Comparison of ENCODE assay signal across 2 cellular contexts in the genomic region with DNA sequence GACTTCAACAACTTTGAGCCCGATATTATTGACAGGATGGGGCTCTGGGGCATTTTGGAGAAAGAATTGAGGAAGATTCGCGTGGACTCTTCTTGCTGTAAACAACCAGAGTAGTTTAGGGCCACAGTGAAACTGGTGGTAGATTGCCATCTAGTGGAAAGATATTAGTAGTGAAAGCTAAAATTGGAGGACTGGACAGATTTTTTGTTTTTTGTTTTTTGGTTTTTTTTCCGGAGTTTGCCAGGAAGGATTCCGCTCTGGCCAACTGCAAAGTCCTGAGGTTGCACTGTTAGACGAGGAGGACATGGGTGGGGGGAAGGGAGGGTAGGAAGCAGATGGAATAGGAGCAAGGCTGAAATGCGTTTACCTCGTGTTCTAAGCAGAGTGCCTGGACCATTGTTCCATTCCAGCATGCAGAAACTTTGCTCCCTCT.
TF ChIP-seq lines count a peak whose summit lies in the region.

No MANE protein-coding gene starts in this region.

TF ChIP-seq in GM23338, 12 proteins besides CTCF, POLR2A, EP300 and RAD21:
- no peak for TF ChIP-seq STAT1 (IDR thresholded peaks at IDR 0.05; ENCODE audit: unreplicated experiment)
- TF ChIP-seq CREB1 (CRISPR knock-in tag; IDR thresholded peaks at IDR 0.05; ENCODE audit: low read depth) = no peak
- TF ChIP-seq, protein P1, sequence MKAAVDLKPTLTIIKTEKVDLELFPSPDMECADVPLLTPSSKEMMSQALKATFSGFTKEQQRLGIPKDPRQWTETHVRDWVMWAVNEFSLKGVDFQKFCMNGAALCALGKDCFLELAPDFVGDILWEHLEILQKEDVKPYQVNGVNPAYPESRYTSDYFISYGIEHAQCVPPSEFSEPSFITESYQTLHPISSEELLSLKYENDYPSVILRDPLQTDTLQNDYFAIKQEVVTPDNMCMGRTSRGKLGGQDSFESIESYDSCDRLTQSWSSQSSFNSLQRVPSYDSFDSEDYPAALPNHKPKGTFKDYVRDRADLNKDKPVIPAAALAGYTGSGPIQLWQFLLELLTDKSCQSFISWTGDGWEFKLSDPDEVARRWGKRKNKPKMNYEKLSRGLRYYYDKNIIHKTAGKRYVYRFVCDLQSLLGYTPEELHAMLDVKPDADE (IDR thresholded peaks at IDR 0.05) = no peak
- no peak for TF ChIP-seq NANOG (IDR thresholded peaks at IDR 0.05; ENCODE audit: borderline replicate concordance)
- no peak for TF ChIP-seq EZH2phosphoT487 (IDR thresholded peaks at IDR 0.05; ENCODE audit: unreplicated experiment)
- TF ChIP-seq, protein P2, sequence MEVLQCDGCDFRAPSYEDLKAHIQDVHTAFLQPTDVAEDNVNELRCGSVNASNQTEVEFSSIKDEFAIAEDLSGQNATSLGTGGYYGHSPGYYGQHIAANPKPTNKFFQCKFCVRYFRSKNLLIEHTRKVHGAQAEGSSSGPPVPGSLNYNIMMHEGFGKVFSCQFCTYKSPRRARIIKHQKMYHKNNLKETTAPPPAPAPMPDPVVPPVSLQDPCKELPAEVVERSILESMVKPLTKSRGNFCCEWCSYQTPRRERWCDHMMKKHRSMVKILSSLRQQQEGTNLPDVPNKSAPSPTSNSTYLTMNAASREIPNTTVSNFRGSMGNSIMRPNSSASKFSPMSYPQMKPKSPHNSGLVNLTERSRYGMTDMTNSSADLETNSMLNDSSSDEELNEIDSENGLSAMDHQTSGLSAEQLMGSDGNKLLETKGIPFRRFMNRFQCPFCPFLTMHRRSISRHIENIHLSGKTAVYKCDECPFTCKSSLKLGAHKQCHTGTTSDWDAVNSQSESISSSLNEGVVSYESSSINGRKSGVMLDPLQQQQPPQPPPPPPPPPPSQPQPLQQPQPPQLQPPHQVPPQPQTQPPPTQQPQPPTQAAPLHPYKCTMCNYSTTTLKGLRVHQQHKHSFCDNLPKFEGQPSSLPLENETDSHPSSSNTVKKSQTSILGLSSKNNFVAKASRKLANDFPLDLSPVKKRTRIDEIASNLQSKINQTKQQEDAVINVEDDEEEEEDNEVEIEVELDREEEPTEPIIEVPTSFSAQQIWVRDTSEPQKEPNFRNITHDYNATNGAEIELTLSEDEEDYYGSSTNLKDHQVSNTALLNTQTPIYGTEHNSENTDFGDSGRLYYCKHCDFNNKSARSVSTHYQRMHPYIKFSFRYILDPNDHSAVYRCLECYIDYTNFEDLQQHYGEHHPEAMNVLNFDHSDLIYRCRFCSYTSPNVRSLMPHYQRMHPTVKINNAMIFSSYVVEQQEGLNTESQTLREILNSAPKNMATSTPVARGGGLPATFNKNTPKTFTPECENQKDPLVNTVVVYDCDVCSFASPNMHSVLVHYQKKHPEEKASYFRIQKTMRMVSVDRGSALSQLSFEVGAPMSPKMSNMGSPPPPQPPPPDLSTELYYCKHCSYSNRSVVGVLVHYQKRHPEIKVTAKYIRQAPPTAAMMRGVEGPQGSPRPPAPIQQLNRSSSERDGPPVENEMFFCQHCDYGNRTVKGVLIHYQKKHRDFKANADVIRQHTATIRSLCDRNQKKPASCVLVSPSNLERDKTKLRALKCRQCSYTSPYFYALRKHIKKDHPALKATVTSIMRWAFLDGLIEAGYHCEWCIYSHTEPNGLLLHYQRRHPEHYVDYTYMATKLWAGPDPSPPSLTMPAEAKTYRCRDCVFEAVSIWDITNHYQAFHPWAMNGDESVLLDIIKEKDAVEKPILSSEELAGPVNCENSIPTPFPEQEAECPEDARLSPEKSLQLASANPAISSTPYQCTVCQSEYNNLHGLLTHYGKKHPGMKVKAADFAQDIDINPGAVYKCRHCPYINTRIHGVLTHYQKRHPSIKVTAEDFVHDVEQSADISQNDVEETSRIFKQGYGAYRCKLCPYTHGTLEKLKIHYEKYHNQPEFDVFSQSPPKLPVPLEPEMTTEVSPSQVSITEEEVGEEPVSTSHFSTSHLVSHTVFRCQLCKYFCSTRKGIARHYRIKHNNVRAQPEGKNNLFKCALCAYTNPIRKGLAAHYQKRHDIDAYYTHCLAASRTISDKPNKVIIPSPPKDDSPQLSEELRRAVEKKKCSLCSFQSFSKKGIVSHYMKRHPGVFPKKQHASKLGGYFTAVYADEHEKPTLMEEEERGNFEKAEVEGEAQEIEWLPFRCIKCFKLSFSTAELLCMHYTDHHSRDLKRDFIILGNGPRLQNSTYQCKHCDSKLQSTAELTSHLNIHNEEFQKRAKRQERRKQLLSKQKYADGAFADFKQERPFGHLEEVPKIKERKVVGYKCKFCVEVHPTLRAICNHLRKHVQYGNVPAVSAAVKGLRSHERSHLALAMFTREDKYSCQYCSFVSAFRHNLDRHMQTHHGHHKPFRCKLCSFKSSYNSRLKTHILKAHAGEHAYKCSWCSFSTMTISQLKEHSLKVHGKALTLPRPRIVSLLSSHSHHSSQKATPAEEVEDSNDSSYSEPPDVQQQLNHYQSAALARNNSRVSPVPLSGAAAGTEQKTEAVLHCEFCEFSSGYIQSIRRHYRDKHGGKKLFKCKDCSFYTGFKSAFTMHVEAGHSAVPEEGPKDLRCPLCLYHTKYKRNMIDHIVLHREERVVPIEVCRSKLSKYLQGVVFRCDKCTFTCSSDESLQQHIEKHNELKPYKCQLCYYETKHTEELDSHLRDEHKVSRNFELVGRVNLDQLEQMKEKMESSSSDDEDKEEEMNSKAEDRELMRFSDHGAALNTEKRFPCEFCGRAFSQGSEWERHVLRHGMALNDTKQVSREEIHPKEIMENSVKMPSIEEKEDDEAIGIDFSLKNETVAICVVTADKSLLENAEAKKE (CRISPR knock-in tag; IDR thresholded peaks at IDR 0.05) = no peak
- TF ChIP-seq, protein P3, sequence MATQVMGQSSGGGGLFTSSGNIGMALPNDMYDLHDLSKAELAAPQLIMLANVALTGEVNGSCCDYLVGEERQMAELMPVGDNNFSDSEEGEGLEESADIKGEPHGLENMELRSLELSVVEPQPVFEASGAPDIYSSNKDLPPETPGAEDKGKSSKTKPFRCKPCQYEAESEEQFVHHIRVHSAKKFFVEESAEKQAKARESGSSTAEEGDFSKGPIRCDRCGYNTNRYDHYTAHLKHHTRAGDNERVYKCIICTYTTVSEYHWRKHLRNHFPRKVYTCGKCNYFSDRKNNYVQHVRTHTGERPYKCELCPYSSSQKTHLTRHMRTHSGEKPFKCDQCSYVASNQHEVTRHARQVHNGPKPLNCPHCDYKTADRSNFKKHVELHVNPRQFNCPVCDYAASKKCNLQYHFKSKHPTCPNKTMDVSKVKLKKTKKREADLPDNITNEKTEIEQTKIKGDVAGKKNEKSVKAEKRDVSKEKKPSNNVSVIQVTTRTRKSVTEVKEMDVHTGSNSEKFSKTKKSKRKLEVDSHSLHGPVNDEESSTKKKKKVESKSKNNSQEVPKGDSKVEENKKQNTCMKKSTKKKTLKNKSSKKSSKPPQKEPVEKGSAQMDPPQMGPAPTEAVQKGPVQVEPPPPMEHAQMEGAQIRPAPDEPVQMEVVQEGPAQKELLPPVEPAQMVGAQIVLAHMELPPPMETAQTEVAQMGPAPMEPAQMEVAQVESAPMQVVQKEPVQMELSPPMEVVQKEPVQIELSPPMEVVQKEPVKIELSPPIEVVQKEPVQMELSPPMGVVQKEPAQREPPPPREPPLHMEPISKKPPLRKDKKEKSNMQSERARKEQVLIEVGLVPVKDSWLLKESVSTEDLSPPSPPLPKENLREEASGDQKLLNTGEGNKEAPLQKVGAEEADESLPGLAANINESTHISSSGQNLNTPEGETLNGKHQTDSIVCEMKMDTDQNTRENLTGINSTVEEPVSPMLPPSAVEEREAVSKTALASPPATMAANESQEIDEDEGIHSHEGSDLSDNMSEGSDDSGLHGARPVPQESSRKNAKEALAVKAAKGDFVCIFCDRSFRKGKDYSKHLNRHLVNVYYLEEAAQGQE (IDR thresholded peaks at IDR 0.05; ENCODE audit: unreplicated experiment) = no peak

TF ChIP-seq in neural cell, 6 proteins besides CTCF, POLR2A, EP300 and RAD21 (continued from another document):
- no peak for TF ChIP-seq EZH2 (IDR thresholded peaks at IDR 0.05; ENCODE audit: borderline replicate concordance, insufficient read depth, low read length, poor library complexity, severe bottlenecking)
- TF ChIP-seq, protein P3 (IDR thresholded peaks at IDR 0.05; ENCODE audit: borderline replicate concordance) = no peak
- TF ChIP-seq SMC3 (conservative IDR thresholded peaks at IDR 0.05; ENCODE audit: poor library complexity) = peak; percentile 88
